Comparison of ENCODE assay signal across 8 cellular contexts in genomic region chr2:70089220-70089945, GRCh38. TPM values are rescaled to one million over a fixed set of nuclear protein-coding genes. Genes with fewer than 3 reads are reported as not detected.
A peak's percentile ranks its signal among the peaks of the same experiment; 100 is the strongest.
DNase-seq lines count a peak whose midpoint lies in the region; ATAC-seq and TF ChIP-seq lines count a peak whose summit lies in the region.

No MANE protein-coding gene starts in this region.

- intact Hi-C loops in sigmoid colon (cut with DNase I): loop anchor here (5.0 to 10.0 kb wide), 5 partner anchors 103 to 265 kb away; partner anchors contain the start of genes C2orf42, GMCL1, PCYOX1 and SNRPG

- H3K27me3 ChIP-seq in sigmoid colon: no peaks in the 10 kb centered on the region

- TF ChIP-seq EP300 in sigmoid colon (IDR thresholded peaks at IDR 0.05): no peak

- H3K4me1 Mint-ChIP-seq in glutamatergic neuron (ENCODE audit: low read depth, unreplicated experiment): peaks cover 15% of the 10 kb centered on the region

- ATAC-seq in GM18873 (IDR thresholded peaks at IDR 0.05; ENCODE audit: low FRiP score, unreplicated experiment) (no peak), HG03139 (IDR thresholded peaks at IDR 0.05; ENCODE audit: unreplicated experiment) (no peak)

- peak overlapping the region; percentile 99 to 100 (median 99) for H3K27ac ChIP-seq in sigmoid colon

- H3K4me3 Mint-ChIP-seq in glutamatergic neuron (ENCODE audit: unreplicated experiment): peak overlapping the region; percentile 97

- TF ChIP-seq CTCF in glutamatergic neuron (IDR thresholded peaks at IDR 0.05; ENCODE audit: partially characterized antibody, unreplicated experiment) (no peak), sigmoid colon (IDR thresholded peaks at IDR 0.05) (no peak)

- peaks cover 32% of the 10 kb centered on the region for H3K9me3 Mint-ChIP-seq in glutamatergic neuron (ENCODE audit: unreplicated experiment)

- 9 to 10% methylated on average over 11 of the region's 11 CpGs for WGBS in sigmoid colon, 2 donors

- H3K27me3 Mint-ChIP-seq in glutamatergic neuron (ENCODE audit: unreplicated experiment): peaks cover 33% of the 10 kb centered on the region

- peaks cover 0 to 44% (median 37%) of the 10 kb centered on the region in 4 donors for H3K4me1 ChIP-seq in sigmoid colon

- no peaks in the 10 kb centered on the region for H3K9me3 ChIP-seq in sigmoid colon

- peak overlapping the region; percentile 99 for H3K27ac Mint-ChIP-seq in glutamatergic neuron (ENCODE audit: unreplicated experiment)

- H3K36me3 ChIP-seq in sigmoid colon: peaks cover 0 to 8% (median 0%) of the 10 kb centered on the region in 4 donors

- peak; percentile 81 for DNase-seq in ELF-1 (ENCODE audit: low read depth, low spot score)
- DNase-seq in NCI-H146 treated with DMSO at 0.1 percent for 48 hours (lab: John Stamatoyannopoulos, UW; ENCODE audit: unreplicated experiment): peak; percentile 26
- DNase-seq in activated T-cell treated with anti-CD3 and anti-CD28 coated beads, Interleukin-2, amount 50 U/mL, for 1 hour: peak; percentile 29
- peak; percentile 62 for DNase-seq in glutamatergic neuron
- peak; percentile 69 for DNase-seq in sigmoid colon
- no peak for DNase-seq in SK-N-DZ (ENCODE audit: low spot score)

- peaks cover 13% of the 10 kb centered on the region for H3K36me3 Mint-ChIP-seq in glutamatergic neuron (ENCODE audit: unreplicated experiment)

- no peak for TF ChIP-seq POLR2A in sigmoid colon (IDR thresholded peaks at IDR 0.05)

- H3K4me3 ChIP-seq in sigmoid colon: peak overlapping the region; percentile 63 to 87 (median 72)

RNA-seq across cellular contexts. Expression of gene PCBP1, which starts 2.1 kb away (rescaled TPM):
- 301 TPM for total RNA-seq in glutamatergic neuron (ENCODE audit: unreplicated experiment)
- 100 to 1,000 TPM; 178 to 186 (median 182) TPM for total RNA-seq in sigmoid colon
- polyA plus RNA-seq in sigmoid colon: 100 to 1,000 TPM; 269 to 311 (median 286) TPM
- 43.7 and 50.5 TPM in 2 replicates for polyA plus RNA-seq in SK-N-DZ (2014; cell fraction: cytosol; rRNA removed)
- 25.4 and 55.6 TPM in 2 replicates for polyA plus RNA-seq in SK-N-DZ (2014; cell fraction: nucleus; rRNA removed)
